In genomic region chr17:44065668-44066203, GRCh38 we compare ENCODE assay signal across 8 cellular contexts. TPM values are rescaled to one million over a fixed set of nuclear protein-coding genes. Genes with fewer than 3 reads are reported as not detected.
A peak's percentile ranks its signal among the peaks of the same experiment; 100 is the strongest.
DNase-seq lines count a peak whose midpoint lies in the region; ATAC-seq and TF ChIP-seq lines count a peak whose summit lies in the region.

No MANE protein-coding gene starts in this region.

- peak overlapping the region; percentile 90 for H3K27ac Mint-ChIP-seq in T-helper 2 cell treated with Interferon-gamma antibody and Interleukin-4, amounts not matched to agents 5 μg/mL and 100 μg/mL, for 36 hours

- H3K9me2 ChIP-seq in HCT116 (ENCODE audit: insufficient read depth): no peaks in the 10 kb centered on the region

- intact Hi-C loops in HCT116 (cut with micrococcal nuclease): no loop called here

- ATAC-seq in HCT116: no peak
- ATAC-seq in GM18870 (IDR thresholded peaks at IDR 0.05; ENCODE audit: unreplicated experiment): no peak
- no peak for ATAC-seq in GM21360 (IDR thresholded peaks at IDR 0.05; ENCODE audit: unreplicated experiment)

- H3K4me3 Mint-ChIP-seq in T-helper 2 cell treated with Interferon-gamma antibody and Interleukin-4, amounts not matched to agents 5 μg/mL and 100 μg/mL, for 36 hours: peak overlapping the region; percentile 91

- peak overlapping the region; percentile 99 for H3K4me2 ChIP-seq in HCT116 (ENCODE audit: low read length)

- H3K27ac ChIP-seq in HCT116 (ENCODE audit: low read depth, low read length) (peak overlapping the region; percentile 93), epithelial cell of prostate (peak overlapping the region; percentile 93), neutrophil (peak overlapping the region; percentile 93)

- TSS peak; percentile 42 for BruUV-seq in HCT116 (replicated peaks; lab: Mats Ljungman, UMichigan)

- no peak for TF ChIP-seq RAD21 in HCT116 (IDR thresholded peaks at IDR 0.05; ENCODE audit: low read depth)

- peaks cover 21% of the 10 kb centered on the region for H3K36me3 Mint-ChIP-seq in T-helper 2 cell treated with Interferon-gamma antibody and Interleukin-4, amounts not matched to agents 5 μg/mL and 100 μg/mL, for 36 hours (ENCODE audit: low read depth)

- no peak for TF ChIP-seq CTCF in HCT116 (IDR thresholded peaks at IDR 0.05 in 2 of 3, conservative IDR thresholded peaks at IDR 0.05 in 1 of 3; ENCODE audit: borderline replicate concordance in 1 of 3, insufficient read depth in 1 of 3, low read depth in 2 of 3, low read length in 2 of 3)
- no peak for TF ChIP-seq CTCF in neutrophil (IDR thresholded peaks at IDR 0.05)

- RAD21 ChIA-PET in HCT116 (lab: Charles Lee; ENCODE audit: low non-redundant PET in 1 of 2, low total read pairs in 2 of 2, uncharacterized antibody in 2 of 2, unreplicated experiment in 2 of 2): no interaction called here

- H3K27me3 ChIP-seq in HCT116 (ENCODE audit: insufficient read depth, low read length) (no peaks in the 10 kb centered on the region), neutrophil (no peaks in the 10 kb centered on the region)

- CTCF ChIA-PET in HCT116 (lab: Charles Lee): no interaction called here

- H3K9me3 ChIP-seq in HCT116 (ENCODE audit: control insufficient read depth in 1 of 2, insufficient read depth in 1 of 2, low read depth in 1 of 2, low read length in 2 of 2) (no peaks in the 10 kb centered on the region), neutrophil (no peaks in the 10 kb centered on the region)

- peaks cover under 1% of the 10 kb centered on the region; the same call in 1 of the 2 replicates for H4K20me1 ChIP-seq in HCT116 (ENCODE audit: insufficient read depth)

- H3K36me3 ChIP-seq in HCT116 (ENCODE audit: control insufficient read depth in 1 of 2, insufficient read depth in 2 of 2, low read length in 2 of 2) (peaks cover 26 to 32% of the 10 kb centered on the region in 2 experiments), neutrophil (peaks cover 22% of the 10 kb centered on the region)

- peak overlapping the region; percentile 99 for H3K9ac ChIP-seq in HCT116 (ENCODE audit: low read length)

- H3K9me3 Mint-ChIP-seq in T-helper 2 cell treated with Interferon-gamma antibody and Interleukin-4, amounts not matched to agents 5 μg/mL and 100 μg/mL, for 36 hours: no peaks in the 10 kb centered on the region

- no peak for TF ChIP-seq POLR2A in HCT116 (IDR thresholded peaks at IDR 0.05; ENCODE audit: borderline replicate concordance, extremely low read depth, insufficient read depth, insufficient read length)

- H2AFZ ChIP-seq in HCT116 (ENCODE audit: low read depth, low read length, poor library complexity, severe bottlenecking): no peak overlapping the region

- DNase-seq in HCT116 (ENCODE audit: low read depth, low spot score): no peak
- DNase-seq in T-helper 2 cell treated with Interferon-gamma antibody and Interleukin-4, amounts not matched to agents 5 μg/mL and 100 μg/mL, for 36 hours (ENCODE audit: low spot score): peak; percentile 20
- DNase-seq in epithelial cell of prostate (ENCODE audit: low read depth, low spot score): no peak
- no peak for DNase-seq in NCI-H2227 (lab: John Stamatoyannopoulos, UW; ENCODE audit: unreplicated experiment)
- no peak for DNase-seq in dedifferentiated amniotic fluid mesenchymal stem cell (ENCODE audit: extremely low spot score)

- peaks cover 59% of the 10 kb centered on the region for H3K79me2 ChIP-seq in HCT116 (ENCODE audit: insufficient read depth, low read length)

- H3K4me1 Mint-ChIP-seq in T-helper 2 cell treated with Interferon-gamma antibody and Interleukin-4, amounts not matched to agents 5 μg/mL and 100 μg/mL, for 36 hours (ENCODE audit: low read depth): peaks cover 36% of the 10 kb centered on the region

- H3K4me1 ChIP-seq in HCT116 (ENCODE audit: control insufficient read depth in 1 of 2, insufficient read depth in 2 of 2, low read length in 2 of 2): peaks cover 14 to 35% of the 10 kb centered on the region in 2 experiments
- H3K4me1 ChIP-seq in neutrophil (ENCODE audit: control insufficient read depth in 1 of 2, insufficient read depth in 1 of 2, low read depth in 1 of 2, low read length in 1 of 2): peaks cover 32 to 33% of the 10 kb centered on the region in 2 experiments

- H3K4me3 ChIP-seq in HCT116 (replicated peaks in 1 of 2; ENCODE audit: low read depth in 1 of 2, low read length in 2 of 2) (peak overlapping the region; percentile 98 to 99), neutrophil (ENCODE audit: low read depth in 1 of 2, low read length in 1 of 2) (peak overlapping the region; percentile 81 to 82)

- no peaks in the 10 kb centered on the region for H3K27me3 Mint-ChIP-seq in T-helper 2 cell treated with Interferon-gamma antibody and Interleukin-4, amounts not matched to agents 5 μg/mL and 100 μg/mL, for 36 hours (ENCODE audit: low read depth)

- POLR2A ChIA-PET in HCT116 (lab: Charles Lee): interaction anchor here (0.6 to 1.6 kb wide), 4 partner anchors 45 to 220 kb away, joined by 3 read pairs; partner anchors contain the start of gene HDAC5

TF ChIP-seq in HCT116, 20 proteins besides CTCF, POLR2A, EP300 and RAD21:
- TF ChIP-seq EGR1 (IDR thresholded peaks at IDR 0.05; ENCODE audit: low read depth) (no peak), SP1 (IDR thresholded peaks at IDR 0.05; ENCODE audit: low read depth) (no peak), POLR2AphosphoS5 (IDR thresholded peaks at IDR 0.05; ENCODE audit: low read depth, low read length) (no peak), MAX (IDR thresholded peaks at IDR 0.05) (no peak), YY1 (IDR thresholded peaks at IDR 0.05; ENCODE audit: extremely low read depth, insufficient replicate concordance, low read depth, low read length) (no peak), EZH2phosphoT487 (IDR thresholded peaks at IDR 0.05; ENCODE audit: borderline replicate concordance) (no peak), REST (IDR thresholded peaks at IDR 0.05; ENCODE audit: low read depth) (no peak), FOSL1 (IDR thresholded peaks at IDR 0.05; ENCODE audit: low read depth) (no peak), ELF1 (IDR thresholded peaks at IDR 0.05; ENCODE audit: borderline replicate concordance, low read depth) (no peak), ZNF274 (IDR thresholded peaks at IDR 0.05; ENCODE audit: low read depth, low read length) (no peak), ZFX (IDR thresholded peaks at IDR 0.05) (no peak), JUND (IDR thresholded peaks at IDR 0.05) (no peak), SIN3A (IDR thresholded peaks at IDR 0.05; ENCODE audit: low read depth) (no peak), EZH2 (IDR thresholded peaks at IDR 0.05) (no peak), SRF (IDR thresholded peaks at IDR 0.05; ENCODE audit: low read depth) (no peak), ATF3 (IDR thresholded peaks at IDR 0.05) (no peak)

RNA-seq across cellular contexts. Expression of gene LSM12, which starts 0.7 kb away (rescaled TPM):
- 99.6 TPM for total RNA-seq in HCT116 (2021; ENCODE audit: unreplicated experiment)
- 44.3 and 45.4 TPM in 2 replicates for polyA plus RNA-seq in HCT116 (2012)

RNA-seq across cellular contexts. Expression of gene G6PC3, which starts 4.8 kb away (rescaled TPM):
- total RNA-seq in HCT116 (2021; ENCODE audit: unreplicated experiment): 50.6 TPM
- polyA plus RNA-seq in HCT116 (2012): 67.8 and 69.6 TPM in 2 replicates

RNA-seq across cellular contexts. Expression of gene TMEM101, which starts 51.0 kb away (rescaled TPM):
- total RNA-seq in HCT116 (2021; ENCODE audit: unreplicated experiment): 43.8 TPM
- 59.2 and 64.4 TPM in 2 replicates for polyA plus RNA-seq in HCT116 (2012)

RNA-seq across cellular contexts. Expression of gene HDAC5, which starts 57.7 kb away (rescaled TPM):
- total RNA-seq in HCT116 (2021; ENCODE audit: unreplicated experiment): 32.9 TPM
- 51.0 and 68.2 TPM in 2 replicates for polyA plus RNA-seq in HCT116 (2012)
